Comparison of ENCODE assay signal across 8 cellular contexts in the genomic region with DNA sequence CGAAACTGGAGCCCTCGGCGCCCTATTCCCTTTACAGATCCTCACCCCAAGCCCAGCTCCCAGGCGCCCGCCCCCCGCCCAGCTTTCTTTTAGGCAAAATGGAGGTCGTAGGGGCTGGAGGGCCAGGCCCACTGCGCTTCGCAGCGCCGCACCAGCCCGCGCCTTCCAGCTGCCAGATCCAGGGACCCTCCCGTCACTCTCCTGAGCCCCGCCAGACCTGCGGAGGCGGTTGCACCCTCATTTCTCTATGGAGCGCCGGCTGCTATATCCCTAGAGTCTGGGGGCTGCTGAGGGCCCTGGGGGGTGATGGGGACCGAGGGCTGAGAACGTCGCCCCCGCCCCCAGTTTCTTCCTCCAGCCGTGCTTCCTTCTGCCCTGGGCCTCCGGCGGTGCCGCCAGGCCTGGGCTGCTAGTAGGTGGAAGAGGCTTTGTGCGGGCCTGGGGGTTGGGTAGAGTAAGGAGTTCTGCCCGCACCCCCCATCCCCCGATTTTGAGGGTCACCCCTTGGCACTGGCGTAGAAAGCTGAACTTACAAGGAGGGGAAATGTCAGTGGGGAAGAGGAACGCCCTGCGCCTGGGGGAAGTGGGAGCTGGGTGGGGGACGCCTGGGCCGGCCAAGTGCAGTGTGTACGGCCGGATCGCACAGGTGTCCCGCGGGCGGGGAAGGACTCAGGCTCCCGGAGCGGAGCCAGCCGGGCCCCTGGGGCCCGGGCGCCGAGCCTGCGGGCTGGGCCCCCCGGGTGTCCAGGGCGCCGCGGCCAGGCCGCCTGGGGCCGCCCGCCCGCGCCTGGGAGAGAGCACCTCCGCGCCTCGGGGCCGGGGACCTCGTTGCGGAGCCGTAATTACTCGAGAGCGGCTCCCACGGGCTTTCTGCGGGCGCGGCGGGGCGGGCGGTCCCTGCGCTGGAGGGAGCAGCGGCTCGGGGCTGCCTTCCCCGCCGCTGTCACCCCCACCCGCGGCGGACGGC. TPM values are rescaled to one million over a fixed set of nuclear protein-coding genes. Genes with fewer than 3 reads are reported as not detected.
A peak's percentile ranks its signal among the peaks of the same experiment; 100 is the strongest.
DNase-seq lines count a peak whose midpoint lies in the region; ATAC-seq and TF ChIP-seq lines count a peak whose summit lies in the region.

No MANE protein-coding gene starts in this region.

- H3K4me3 Mint-ChIP-seq in immature natural killer cell, result peak overlapping the region; percentile 92 to 96 (median 93)

- H4K20me1 ChIP-seq in PC-3 (ENCODE audit: low read length), result no peaks in the 10 kb centered on the region

- H3K79me2 ChIP-seq in PC-3 (ENCODE audit: low read length), result peaks cover 24% of the 10 kb centered on the region

- peak overlapping the region; percentile 91 to 98 (median 96) for H3K27ac Mint-ChIP-seq in immature natural killer cell

- H3K27ac ChIP-seq in PC-3 (ENCODE audit: low read length), result no peak overlapping the region

- POLR2A ChIA-PET in PC-3 (lab: Charles Lee; ENCODE audit: unreplicated experiment), result no interaction called here

- peaks cover 23 to 35% (median 23%) of the 10 kb centered on the region in 3 donors for H3K27me3 Mint-ChIP-seq in immature natural killer cell (ENCODE audit: low read depth in 3 of 3)

- H3K36me3 Mint-ChIP-seq in immature natural killer cell, result peaks cover 0 to 7% (median 0%) of the 10 kb centered on the region in 3 donors

- no peaks in the 10 kb centered on the region for H3F3A ChIP-seq in PC-3 (ENCODE audit: low read length, unreplicated experiment)

- H3K4me3 ChIP-seq in PC-3 (ENCODE audit: low read length), result peak overlapping the region; percentile 100

- ATAC-seq in PC-3 (peak; percentile 1; the same call in 1 of the 2 replicates), HG03442 (IDR thresholded peaks at IDR 0.05; ENCODE audit: unreplicated experiment) (no peak)

- H3K4me2 ChIP-seq in PC-3 (ENCODE audit: low read length), result peak overlapping the region; percentile 98

- peak overlapping the region; percentile 92 for H3K9ac ChIP-seq in PC-3 (ENCODE audit: low read length)

- H3K36me3 ChIP-seq in PC-3 (ENCODE audit: low read depth, low read length), result peaks cover 8% of the 10 kb centered on the region; the same call in 1 of the 2 replicates

- TF ChIP-seq CTCF in PC-3 (conservative IDR thresholded peaks at IDR 0.05; ENCODE audit: low read depth, low read length), result no peak

- intact Hi-C loops in PC-3 (cut with micrococcal nuclease), result loop anchor here (5.0 kb wide), 1 partner anchor 47 kb away; no protein-coding TSS in a partner anchor

- no peaks in the 10 kb centered on the region for H3K9me3 Mint-ChIP-seq in immature natural killer cell

- TSS peak; percentile 20 for BruUV-seq in PC-3 (replicated peaks; lab: Mats Ljungman, UMichigan)

- no peaks in the 10 kb centered on the region for H3K27me3 ChIP-seq in PC-3 (ENCODE audit: low read length)

- CTCF ChIA-PET in PC-3 (lab: Charles Lee), result interaction anchor here (0.6 to 0.8 kb wide), 3 partner anchors 25 to 195 kb away, joined by 3 to 11 read pairs (median 4); partner anchors contain the start of gene FBXO24

- H3K4me1 ChIP-seq in PC-3 (ENCODE audit: insufficient read depth, low read length), result no peaks in the 10 kb centered on the region

- DNase-seq in DMS 273 (lab: John Stamatoyannopoulos, UW; ENCODE audit: unreplicated experiment) (peak; percentile 79), DMS 273 treated with DMSO at 0.1 percent for 48 hours (lab: John Stamatoyannopoulos, UW) (no peak), PC-3 (no peak), astrocyte of the hippocampus (ENCODE audit: low read depth, low spot score) (peak; percentile 51), immature natural killer cell (peak; percentile 30 to 38 (median 34)), NCI-H1105 treated with DMSO at 0.1 percent for 48 hours (lab: John Stamatoyannopoulos, UW) (no peak)
- DNase-seq in stimulated activated CD4-positive, alpha-beta T cell treated with anti-CD3 and anti-CD28 coated beads, Interleukin-4, amount 100 ng/mL, for 1 hour, result peak; percentile 52

- peaks cover 7 to 22% of the 10 kb centered on the region in 2 donors for H3K4me1 Mint-ChIP-seq in immature natural killer cell

- no peaks in the 10 kb centered on the region for H3K9me2 ChIP-seq in PC-3 (replicated peaks; ENCODE audit: low read length)

- H2AFZ ChIP-seq in PC-3 (ENCODE audit: low read length), result peak overlapping the region; percentile 70

- no peaks in the 10 kb centered on the region for H3K9me3 ChIP-seq in PC-3 (ENCODE audit: low read length)

RNA-seq across cellular contexts. Expression of gene GNB2, which starts 1.2 kb away (rescaled TPM):
- total RNA-seq in PC-3 (2014; rRNA removed), result 164 and 227 TPM in 2 replicates
- polyA plus RNA-seq in immature natural killer cell, result 10 to 100 TPM; 61.4 to 71.8 (median 64.8) TPM

RNA-seq across cellular contexts. Expression of gene ACTL6B, which starts 18.5 kb away (rescaled TPM):
- not detected in 2 replicates for total RNA-seq in PC-3 (2014; rRNA removed)
- polyA plus RNA-seq in immature natural killer cell, result not detected

RNA-seq across cellular contexts. Expression of gene GIGYF1, which starts 19.3 kb away (rescaled TPM):
- 25.9 and 26.6 TPM in 2 replicates for total RNA-seq in PC-3 (2014; rRNA removed)
- polyA plus RNA-seq in immature natural killer cell, result 1 to 10 TPM in 1 of 3 donors, under 1 TPM in 2; 0.03 to 2.0 (median 0.47) TPM

RNA-seq across cellular contexts. Expression of gene POP7, which starts 31.2 kb away (rescaled TPM):
- 151 and 154 TPM in 2 replicates for total RNA-seq in PC-3 (2014; rRNA removed)
- 10 to 100 TPM; 65.1 to 70.3 (median 67.0) TPM for polyA plus RNA-seq in immature natural killer cell

RNA-seq across cellular contexts. Expression of gene TFR2, which starts 33.4 kb away (rescaled TPM):
- total RNA-seq in PC-3 (2014; rRNA removed), result not detected in 2 replicates
- polyA plus RNA-seq in immature natural killer cell, result 1 to 10 TPM in 2 of 3 donors, under 1 TPM in 1; 0.85 to 1.8 (median 1.1) TPM

Comparison
In these comparisons a context has a peak if more than half of its experiments do, and no peak if none do; other contexts are left out.
1. DNase-seq: peak in DMS 273 (single experiment), astrocyte of the hippocampus (single experiment), immature natural killer cell (3 of 3) and stimulated activated CD4-positive, alpha-beta T cell treated with anti-CD3 and anti-CD28 coated beads, Interleukin-4, amount 100 ng/mL, for 1 hour (single experiment); none in DMS 273 treated with DMSO at 0.1 percent for 48 hours (single experiment), PC-3 (single experiment) and NCI-H1105 treated with DMSO at 0.1 percent for 48 hours (single experiment).